In genomic region chr13:91417660-91418325, GRCh38 we compare ENCODE assay signal across 1 cellular context.
TF ChIP-seq lines count a peak whose summit lies in the region.

No MANE protein-coding gene starts in this region.

TF ChIP-seq in K562, 482 proteins besides CTCF, POLR2A, EP300 and RAD21:
- TF ChIP-seq HMGXB4 (CRISPR knock-in tag; IDR thresholded peaks at IDR 0.05) (0 out of 2 replicates have a peak, but pooled peaks have one; percentile 68), ZC3H4 (CRISPR knock-in tag; IDR thresholded peaks at IDR 0.05; ENCODE audit: borderline replicate concordance) (no peak), PBX2 (CRISPR knock-in tag; IDR thresholded peaks at IDR 0.05; ENCODE audit: low read depth) (no peak), PBX2 (tag; conservative IDR thresholded peaks at IDR 0.05; ENCODE audit: low read depth) (0 out of 2 replicates have a peak, but pooled peaks have one; percentile 7), CEBPB (tag; IDR thresholded peaks at IDR 0.05) (peak; percentile 36; the same call in 1 of the 2 replicates)
